In genomic region chr2:53265900-53266299, GRCh38 we compare ENCODE assay signal across 17 cellular contexts.
DNase-seq lines count a peak whose midpoint lies in the region; ATAC-seq and TF ChIP-seq lines count a peak whose summit lies in the region.
"Had no signal": no experiment of that assay in that cellular context is flagged by ENCODE, and none has a peak within 500 bp of the region (broad histone marks: within the 10 kb centered on the region; RNA-seq: fewer than 3 reads in every experiment).

No MANE protein-coding gene starts in this region.

- H3K27me3 Mint-ChIP-seq in endodermal cell (ENCODE audit: insufficient read depth): no peaks in the 10 kb centered on the region
- H3K27me3 Mint-ChIP-seq: CD4-positive, alpha-beta memory T cell had no signal

- no peak overlapping the region for H3K4me2 ChIP-seq in PC-3 (ENCODE audit: low read length)
- H3K4me2 ChIP-seq: A549 had no signal

- H3K36me3 ChIP-seq in endodermal cell (ENCODE audit: control insufficient read depth, insufficient read depth, low read length) (no peaks in the 10 kb centered on the region), neuron (ENCODE audit: insufficient read depth, low read length) (no peaks in the 10 kb centered on the region), PC-3 (ENCODE audit: low read depth, low read length) (no peaks in the 10 kb centered on the region), Peyer's patch (no peaks in the 10 kb centered on the region)
- H3K36me3 ChIP-seq: BE2C had no signal

- CTCF ChIA-PET in PC-3 (lab: Charles Lee): no interaction called here

- no peak overlapping the region for H3K4me3 Mint-ChIP-seq in endodermal cell
- H3K4me3 Mint-ChIP-seq: CD4-positive, alpha-beta memory T cell; HFFc6 had no signal

- H3K4me3 ChIP-seq in endodermal cell (ENCODE audit: low read length) (no peak overlapping the region), neuron (ENCODE audit: low read length) (peak overlapping the region; percentile 20), PC-3 (ENCODE audit: low read length) (no peak overlapping the region), Peyer's patch (no peak overlapping the region)
- H3K4me3 ChIP-seq: A549 had no signal

- no peaks in the 10 kb centered on the region for H3K9me2 ChIP-seq in PC-3 (replicated peaks; ENCODE audit: low read length)

- no peaks in the 10 kb centered on the region for H3F3A ChIP-seq in PC-3 (ENCODE audit: low read length, unreplicated experiment)

- peaks cover 2% of the 10 kb centered on the region for H3K9me3 Mint-ChIP-seq in endodermal cell
- H3K9me3 Mint-ChIP-seq: HFFc6 had no signal

- H2AFZ ChIP-seq in neuron (ENCODE audit: low read depth, low read length) (no peak overlapping the region), PC-3 (ENCODE audit: low read length) (no peak overlapping the region)

- H3K9ac ChIP-seq in endodermal cell (ENCODE audit: extremely low read depth, low read length, poor library complexity, severe bottlenecking) (no peak overlapping the region), PC-3 (ENCODE audit: low read length) (no peak overlapping the region)

- WGBS in endodermal cell (ENCODE audit: insufficient coverage in 1 of 2, insufficient read length in 1 of 2), 2 experiments: 71% methylated on average over 2 of the region's 2 CpGs; no CpG with 5 or more reads in 1 of the 2 experiments

- H3K9me3 ChIP-seq in endodermal cell (ENCODE audit: control insufficient read depth, low read length) (no peaks in the 10 kb centered on the region), neuron (ENCODE audit: low read length) (no peaks in the 10 kb centered on the region), PC-3 (ENCODE audit: low read length) (no peaks in the 10 kb centered on the region), Peyer's patch (no peaks in the 10 kb centered on the region)
- H3K9me3 ChIP-seq: BE2C had no signal

- TF ChIP-seq POLR2A in Peyer's patch (IDR thresholded peaks at IDR 0.05): no peak

- H3K4me1 Mint-ChIP-seq in endodermal cell: peaks cover 3% of the 10 kb centered on the region
- H3K4me1 Mint-ChIP-seq: CD4-positive, alpha-beta memory T cell had no signal

- H3K79me2 ChIP-seq in PC-3 (ENCODE audit: low read length): no peaks in the 10 kb centered on the region

- H4K20me1 ChIP-seq in PC-3 (ENCODE audit: low read length): no peaks in the 10 kb centered on the region

- DNase-seq in ELF-1 (ENCODE audit: low read depth, low spot score): peak; percentile 20
- DNase-seq in endodermal cell: no peak
- no peak for DNase-seq in omental fat pad (ENCODE audit: low spot score)
- DNase-seq in PC-3: no peak
- no peak for DNase-seq in Peyer's patch
- DNase-seq: BE2C; CD4-positive, alpha-beta memory T cell; COR-L47; DND-41; GF-D8; HCEC 1CT; HFFc6 had no signal

- TF ChIP-seq CTCF in endodermal cell (conservative IDR thresholded peaks at IDR 0.05) (no peak), omental fat pad (IDR thresholded peaks at IDR 0.05) (no peak), PC-3 (conservative IDR thresholded peaks at IDR 0.05; ENCODE audit: low read depth, low read length) (no peak), Peyer's patch (IDR thresholded peaks at IDR 0.05) (no peak)

- intact Hi-C loops in PC-3 (cut with micrococcal nuclease): no loop called here

- H3K27ac ChIP-seq in endodermal cell (ENCODE audit: low read depth, low read length): peak overlapping the region; percentile 76
- no peak overlapping the region for H3K27ac ChIP-seq in PC-3 (ENCODE audit: low read length)
- no peak overlapping the region for H3K27ac ChIP-seq in Peyer's patch
- H3K27ac ChIP-seq: A549, C4-2B, HL-60 had no signal

- POLR2A ChIA-PET in PC-3 (lab: Charles Lee; ENCODE audit: unreplicated experiment): no interaction called here

- ATAC-seq in GM21786 (IDR thresholded peaks at IDR 0.05; ENCODE audit: unreplicated experiment) (peak; percentile 66), omental fat pad (ENCODE audit: low FRiP score) (no peak), PC-3 (no peak)
- ATAC-seq: A549 had no signal

- H3K4me1 ChIP-seq in endodermal cell (ENCODE audit: control insufficient read depth, insufficient read depth, low read length) (no peaks in the 10 kb centered on the region), neuron (ENCODE audit: insufficient read depth, low read length) (peaks cover 20% of the 10 kb centered on the region), PC-3 (ENCODE audit: insufficient read depth, low read length) (0 out of 2 replicates have a peak, but pooled peaks cover 6% of the 10 kb centered on the region), Peyer's patch (no peaks in the 10 kb centered on the region)
- H3K4me1 ChIP-seq: A549, BE2C had no signal

- no peak overlapping the region for H3K27ac Mint-ChIP-seq in endodermal cell
- H3K27ac Mint-ChIP-seq: CD4-positive, alpha-beta memory T cell; HFFc6 had no signal

- BruUV-seq in PC-3 (replicated peaks; lab: Mats Ljungman, UMichigan): no TSS peak

- H3K27me3 ChIP-seq in endodermal cell (ENCODE audit: control insufficient read depth, insufficient read depth, low read length, poor library complexity, severe bottlenecking) (no peaks in the 10 kb centered on the region), neuron (ENCODE audit: insufficient read depth, low read length) (no peaks in the 10 kb centered on the region), PC-3 (ENCODE audit: low read length) (no peaks in the 10 kb centered on the region), Peyer's patch (no peaks in the 10 kb centered on the region)
- H3K27me3 ChIP-seq: BE2C had no signal

- no peaks in the 10 kb centered on the region for H3K36me3 Mint-ChIP-seq in endodermal cell (ENCODE audit: low read depth)
- H3K36me3 Mint-ChIP-seq: CD4-positive, alpha-beta memory T cell had no signal
